9 cellular contexts compared by ENCODE assay signal in genomic region chr19:3607398-3608078, GRCh38. TPM values are rescaled to one million over a fixed set of nuclear protein-coding genes. Genes with fewer than 3 reads are reported as not detected.
DNase-seq lines count a peak whose midpoint lies in the region; ATAC-seq, FAIRE-seq and TF ChIP-seq lines count a peak whose summit lies in the region.
"Had no signal": no experiment of that assay in that cellular context is flagged by ENCODE, and none has a peak within 500 bp of the region (broad histone marks: within the 10 kb centered on the region; RNA-seq: fewer than 3 reads in every experiment).

No MANE protein-coding gene starts in this region.

- no peak for FAIRE-seq in pancreas (lab: Jason Lieb, UNC)
- FAIRE-seq: RCC 7860 had no signal

- no peaks in the 10 kb centered on the region for H3K9me3 Mint-ChIP-seq in CD8-positive, alpha-beta T cell

- no peak overlapping the region for H3K27ac ChIP-seq in CD8-positive, alpha-beta T cell (ENCODE audit: low read depth, low read length)
- H3K27ac ChIP-seq in RWPE2 (ENCODE audit: poor library complexity, severe bottlenecking) (no peak overlapping the region), pancreas (peak overlapping the region in 1 of 4 donors; percentile 33)

- CTCF ChIA-PET in CD8-positive, alpha-beta T cell (lab: Charles Lee) = interaction anchor here (1.1 to 4.0 kb wide), 4 partner anchors 12 to 99 kb away, joined by 3 to 21 read pairs (median 6); partner anchors contain the start of gene GIPC3

- no peaks in the 10 kb centered on the region for H3K9me3 ChIP-seq in CD8-positive, alpha-beta T cell (ENCODE audit: low read length)
- no peaks in the 10 kb centered on the region for H3K9me3 ChIP-seq in RWPE2 (ENCODE audit: severe bottlenecking)
- H3K9me3 ChIP-seq in pancreas = no peaks in the 10 kb centered on the region

- H3K4me1 Mint-ChIP-seq in CD8-positive, alpha-beta T cell (ENCODE audit: low read depth) = peaks cover 15% of the 10 kb centered on the region

- 33 to 44% methylated on average over 21 of the region's 21 CpGs for WGBS in pancreas, 2 donors

- H3K27me3 ChIP-seq in CD8-positive, alpha-beta T cell (ENCODE audit: insufficient read depth, low read length) = no peaks in the 10 kb centered on the region
- H3K27me3 ChIP-seq in RWPE2 (ENCODE audit: insufficient read depth, poor library complexity, severe bottlenecking) = no peaks in the 10 kb centered on the region
- H3K27me3 ChIP-seq in pancreas = no peaks in the 10 kb centered on the region

- no peak for ATAC-seq in CD8-positive, alpha-beta T cell
- ATAC-seq in RWPE2 (ENCODE audit: low read depth) (no peak), pancreas (peak in 1 of 4 donors; percentile 8), HG03095 (IDR thresholded peaks at IDR 0.05; ENCODE audit: unreplicated experiment) (no peak), HG03442 (IDR thresholded peaks at IDR 0.05; ENCODE audit: unreplicated experiment) (no peak)

- no peaks in the 10 kb centered on the region for H3K36me3 ChIP-seq in CD8-positive, alpha-beta T cell (ENCODE audit: insufficient read depth, low read length)
- H3K36me3 ChIP-seq in RWPE2 (ENCODE audit: low read depth) = peaks cover 8% of the 10 kb centered on the region
- peaks cover 0 to 12% (median 8%) of the 10 kb centered on the region in 3 donors for H3K36me3 ChIP-seq in pancreas

- POLR2A ChIA-PET in CD8-positive, alpha-beta T cell (lab: Charles Lee) = interaction anchor here (0.7 kb wide), 1 partner anchor 20 kb away, joined by 3 read pairs; no protein-coding TSS in a partner anchor

- intact Hi-C loops in CD8-positive, alpha-beta T cell (cut with DNase I, micrococcal nuclease) = no loop called here
- intact Hi-C loops in pancreas (cut with DNase I) = no loop called here

- H3K4me1 ChIP-seq in CD8-positive, alpha-beta T cell (ENCODE audit: insufficient read depth, low read length) = peaks cover 47% of the 10 kb centered on the region
- H3K4me1 ChIP-seq in RWPE2 (ENCODE audit: insufficient read depth, poor library complexity, severe bottlenecking) (no peaks in the 10 kb centered on the region), pancreas (peaks cover 0 to 12% (median 0%) of the 10 kb centered on the region in 3 donors)

- H3K27ac Mint-ChIP-seq in CD8-positive, alpha-beta T cell = peak overlapping the region; percentile 71

- no peak overlapping the region for H3K4me3 ChIP-seq in CD8-positive, alpha-beta T cell (ENCODE audit: low read depth, low read length)
- H3K4me3 ChIP-seq in RWPE2 (ENCODE audit: severe bottlenecking) (no peak overlapping the region), foreskin fibroblast (ENCODE audit: low read depth in 1 of 2, low read length in 2 of 2) (peak overlapping the region; percentile 60 to 63), pancreas (peak overlapping the region in 2 of 4 donors; percentile 18 to 43)

- TF ChIP-seq CTCF in CD8-positive, alpha-beta T cell (IDR thresholded peaks at IDR 0.05) = no peak
- TF ChIP-seq CTCF in RWPE2 (IDR thresholded peaks at IDR 0.05; ENCODE audit: poor library complexity, severe bottlenecking) = no peak
- TF ChIP-seq CTCF in foreskin fibroblast (IDR thresholded peaks at IDR 0.05; ENCODE audit: low read depth, low read length) = no peak
- TF ChIP-seq CTCF in pancreas (IDR thresholded peaks at IDR 0.05) = no peak

- peaks cover 11% of the 10 kb centered on the region for H3K36me3 Mint-ChIP-seq in CD8-positive, alpha-beta T cell

- DNase-seq in CD8-positive, alpha-beta T cell = peak in 1 of 7 experiments; percentile 47
- DNase-seq in RWPE2 (ENCODE audit: low spot score) (peak; percentile 45), foreskin fibroblast (peak in 1 of 2 donors; percentile 58), pancreas (peak in 4 of 6 donors; percentile 14 to 55 (median 22)), ecto neural progenitor cell (ENCODE audit: low spot score) (no peak)
- no peak for DNase-seq in stimulated activated CD8-positive, alpha-beta memory T cell treated with anti-CD3 and anti-CD28 coated beads, Interleukin-4, amount 100 ng/mL, for 48 hours

- H3K4me3 Mint-ChIP-seq in CD8-positive, alpha-beta T cell = peak overlapping the region; percentile 71

- H3K27me3 Mint-ChIP-seq in CD8-positive, alpha-beta T cell (ENCODE audit: low read depth) = no peaks in the 10 kb centered on the region

RNA-seq across cellular contexts. Expression of gene TBXA2R, which starts 0.9 kb away (rescaled TPM):
- 1 to 10 TPM; 2.3 to 2.6 TPM for total RNA-seq in CD8-positive, alpha-beta T cell
- total RNA-seq in pancreas = 1 to 10 TPM in 2 of 6 donors, under 1 TPM in 4; 0.42 to 1.2 (median 0.50) TPM
- 1 to 10 TPM in 1 of 2 donors, under 1 TPM in 1; 0.95 to 1.5 TPM for polyA plus RNA-seq in pancreas

RNA-seq across cellular contexts. Expression of gene CACTIN, which starts 19.1 kb away (rescaled TPM):
- 10 to 100 TPM; 32.5 to 33.0 TPM for total RNA-seq in CD8-positive, alpha-beta T cell
- 10 to 100 TPM in 3 of 6 donors, 1 to 10 TPM in 3; 6.8 to 14.6 (median 10.4) TPM for total RNA-seq in pancreas
- polyA plus RNA-seq in pancreas = 10 to 100 TPM; 17.4 to 27.2 TPM

RNA-seq across cellular contexts. Expression of gene GIPC3, which starts 22.3 kb away (rescaled TPM):
- under 1 TPM; 0.19 to 0.49 TPM for total RNA-seq in CD8-positive, alpha-beta T cell
- total RNA-seq in pancreas = under 1 TPM; 0.17 to 0.34 (median 0.28) TPM
- polyA plus RNA-seq in pancreas = under 1 TPM; 0.72 to 0.92 TPM

RNA-seq across cellular contexts. Expression of gene HMG20B, which starts 34.8 kb away (rescaled TPM):
- total RNA-seq in CD8-positive, alpha-beta T cell = 10 to 100 TPM; 32.3 to 37.8 TPM
- total RNA-seq in pancreas = 10 to 100 TPM; 26.3 to 45.7 (median 30.6) TPM
- polyA plus RNA-seq in pancreas = 100 to 1,000 TPM in 1 of 2 donors, 10 to 100 TPM in 1; 84.0 to 102 TPM

RNA-seq across cellular contexts. Expression of gene MFSD12, which starts 50.2 kb away (rescaled TPM):
- total RNA-seq in CD8-positive, alpha-beta T cell = 10 to 100 TPM; 42.3 to 42.7 TPM
- total RNA-seq in pancreas = 10 to 100 TPM; 24.8 to 53.8 (median 39.2) TPM
- 10 to 100 TPM; 29.6 to 53.6 TPM for polyA plus RNA-seq in pancreas

Comparison
In these comparisons a context has a peak if more than half of its experiments do, and no peak if none do; other contexts are left out.
1. DNase-seq: peak in RWPE2 (single experiment) and pancreas (4 of 6); none in ecto neural progenitor cell (single experiment) and stimulated activated CD8-positive, alpha-beta memory T cell treated with anti-CD3 and anti-CD28 coated beads, Interleukin-4, amount 100 ng/mL, for 48 hours (single experiment).
2. H3K4me3 ChIP-seq: peak in foreskin fibroblast (2 of 2); none in CD8-positive, alpha-beta T cell (single experiment) and RWPE2 (single experiment).